Comparison of ENCODE assay signal across 19 cellular contexts in the genomic region with DNA sequence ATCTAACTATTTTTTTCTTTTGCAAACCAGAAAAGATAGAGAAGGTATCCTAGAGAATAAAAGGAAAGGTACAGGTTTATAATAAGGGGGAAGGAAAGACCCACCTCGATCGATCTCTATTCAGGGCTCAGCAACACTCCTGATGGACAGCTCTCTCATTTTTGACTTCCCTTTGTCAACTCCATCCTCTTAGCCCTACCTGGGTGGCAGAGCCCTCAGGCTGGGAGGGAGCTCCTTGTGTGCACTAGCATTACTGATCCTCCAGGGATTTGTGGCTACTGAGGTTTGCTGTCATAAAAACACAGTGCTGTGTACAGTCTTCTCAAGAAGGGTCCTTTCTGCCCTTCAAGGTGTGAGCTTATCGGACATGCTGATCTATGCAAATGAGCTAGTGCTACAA.
DNase-seq lines count a peak whose midpoint lies in the region; ATAC-seq lines count a peak whose summit lies in the region.
"Had no signal": no experiment of that assay in that cellular context is flagged by ENCODE, and none has a peak within 500 bp of the region (broad histone marks: within the 10 kb centered on the region; RNA-seq: fewer than 3 reads in every experiment).

No MANE protein-coding gene starts in this region.

- intact Hi-C loops in sciatic nerve (cut with DNase I), result no loop called here

- H3K9me3 ChIP-seq in iPS-18a (ENCODE audit: control insufficient read depth, low read depth, low read length), result no peaks in the 10 kb centered on the region
- H3K9me3 ChIP-seq: BE2C, MG63 had no signal

- H3K4me3 ChIP-seq in iPS-18a (ENCODE audit: low read length), result peak overlapping the region; percentile 35
- H3K4me3 ChIP-seq: MG63 had no signal

- peak; percentile 7 for DNase-seq in NCI-H2171 treated with DMSO at 0.1 percent for 48 hours (lab: John Stamatoyannopoulos, UW)
- DNase-seq in NCI-H2171 (lab: John Stamatoyannopoulos, UW), result no peak
- peak; percentile 17 for DNase-seq in NCI-H2107 (lab: John Stamatoyannopoulos, UW)
- DNase-seq in sciatic nerve (ENCODE audit: low spot score), result no peak
- no peak for DNase-seq in SHP77 treated with DMSO at 0.1 percent for 48 hours (lab: John Stamatoyannopoulos, UW)
- DNase-seq: BE2C; CD4-positive, CD25-positive, alpha-beta regulatory T cell; COR-L47; GF-D8; Kasumi-1; MG63; NCI-H1092 treated with DMSO at 0.1 percent for 48 hours; NCI-H1694; NCI-H510A; NCI-H774; PC-3 had no signal

- no peaks in the 10 kb centered on the region for H3K36me3 ChIP-seq in iPS-18a (ENCODE audit: control insufficient read depth, low read depth, low read length)
- H3K36me3 ChIP-seq: BE2C had no signal

- peak overlapping the region; percentile 6 for H3K9ac ChIP-seq in iPS-18a (ENCODE audit: low read length)

- H3K27ac ChIP-seq in iPS-18a (ENCODE audit: low read length), result peak overlapping the region; percentile 22
- H3K27ac ChIP-seq: RWPE1 had no signal

- peaks cover 48% of the 10 kb centered on the region for H3K4me1 ChIP-seq in iPS-18a (ENCODE audit: control insufficient read depth, low read depth, low read length)

- H3K27me3 ChIP-seq in iPS-18a (ENCODE audit: control insufficient read depth, insufficient read depth, low read length), result no peaks in the 10 kb centered on the region
- H3K27me3 ChIP-seq: BE2C, MG63 had no signal

- ATAC-seq in sciatic nerve (no peak), GM21381 (IDR thresholded peaks at IDR 0.05; ENCODE audit: unreplicated experiment) (no peak)
- ATAC-seq: PC-3 had no signal

Comparison
In these comparisons a context has a peak if more than half of its experiments do, and no peak if none do; other contexts are left out.
1. DNase-seq: peak in NCI-H2171 treated with DMSO at 0.1 percent for 48 hours (single experiment) and NCI-H2107 (single experiment); none in NCI-H2171 (single experiment), sciatic nerve (single experiment) and SHP77 treated with DMSO at 0.1 percent for 48 hours (single experiment).